In genomic region chr5:177495243-177496060, GRCh38 we compare ENCODE assay signal across 8 cellular contexts. TPM values are rescaled to one million over a fixed set of nuclear protein-coding genes. Genes with fewer than 3 reads are reported as not detected.
DNase-seq lines count a peak whose midpoint lies in the region; ATAC-seq and TF ChIP-seq lines count a peak whose summit lies in the region.

No MANE protein-coding gene starts in this region.

- H3K27ac Mint-ChIP-seq in stimulated activated memory B cell treated with anti-CD40 and anti-IgM and Interleukin-4, amounts not matched to agents 10 μg/mL and 1 μg/mL and 100 μg/mL, for 72 hours, result peak overlapping the region; percentile 80

- WGBS in adrenal gland, 4 donors, result 67 to 78% (median 71%) methylated on average over 1 to 14 of the region's 14 CpGs

- DNase-seq in AG04450 (ENCODE audit: low read depth, low spot score), result peak; percentile 85
- peak; percentile 87 for DNase-seq in HT1080 (ENCODE audit: low read depth)
- peak in 3 of 7 donors; percentile 45 to 77 (median 46) for DNase-seq in adrenal gland
- DNase-seq in HuH-7.5 (ENCODE audit: low spot score), result no peak
- no peak for DNase-seq in omental fat pad (ENCODE audit: low spot score)

- H3K4me3 ChIP-seq in AG04450 (ENCODE audit: low read depth, low read length) (peak overlapping the region; percentile 95), adrenal gland (peak overlapping the region in 1 of 4 donors; percentile 65), iPS-18c (ENCODE audit: insufficient read depth, low read depth, low read length) (peak overlapping the region; percentile 72)

- peaks cover 0 to 14% of the 10 kb centered on the region in 2 donors for H3K36me3 ChIP-seq in adrenal gland (replicated peaks in 1 of 2)

- ATAC-seq in stimulated activated memory B cell treated with anti-CD40 and anti-IgM and Interleukin-4, amounts not matched to agents 10 μg/mL and 1 μg/mL and 100 μg/mL, for 72 hours, result no peak
- ATAC-seq in omental fat pad (ENCODE audit: low FRiP score) (no peak), HG03521 (IDR thresholded peaks at IDR 0.05; ENCODE audit: unreplicated experiment) (no peak)

- H3K9me3 ChIP-seq in AG04450 (ENCODE audit: control insufficient read depth, insufficient read depth, low read length) (no peaks in the 10 kb centered on the region; the same call in 1 of the 2 replicates), adrenal gland (replicated peaks in 1 of 3) (no peaks in the 10 kb centered on the region), iPS-18c (ENCODE audit: control insufficient read depth, insufficient read depth, low read length) (no peaks in the 10 kb centered on the region)

- TF ChIP-seq CTCF in AG04450 (IDR thresholded peaks at IDR 0.05; ENCODE audit: low read depth, low read length) (no peak), adrenal gland (IDR thresholded peaks at IDR 0.05) (no peak), omental fat pad (IDR thresholded peaks at IDR 0.05) (no peak)

- peak overlapping the region; percentile 75 for H3K4me3 Mint-ChIP-seq in stimulated activated memory B cell treated with anti-CD40 and anti-IgM and Interleukin-4, amounts not matched to agents 10 μg/mL and 1 μg/mL and 100 μg/mL, for 72 hours

- H3K4me1 Mint-ChIP-seq in stimulated activated memory B cell treated with anti-CD40 and anti-IgM and Interleukin-4, amounts not matched to agents 10 μg/mL and 1 μg/mL and 100 μg/mL, for 72 hours, result peaks cover 75% of the 10 kb centered on the region

- H3K27ac ChIP-seq in AG04450 (ENCODE audit: low read depth, low read length) (peak overlapping the region; percentile 99), adrenal gland (peak overlapping the region in 3 of 5 donors; percentile 70 to 89 (median 71))

- POLR2A ChIA-PET in AG04450 (lab: Yijun Ruan, JAX), result interaction anchor here (0.5 to 12.1 kb wide), 16 partner anchors 8 to 356 kb away, joined by 3 to 230 read pairs (median 5); partner anchors contain the start of genes DBN1, DDX41, PRR7 and TMED9

- CTCF ChIA-PET in AG04450 (lab: Charles Lee), result interaction anchor here (0.9 to 2.4 kb wide), 5 partner anchors 32 to 91 kb away, joined by 3 to 13 read pairs (median 6); no protein-coding TSS in a partner anchor

- H3K4me1 ChIP-seq in adrenal gland (replicated peaks in 1 of 2), result peaks cover 29 to 36% of the 10 kb centered on the region in 2 donors

- H3K9me3 Mint-ChIP-seq in stimulated activated memory B cell treated with anti-CD40 and anti-IgM and Interleukin-4, amounts not matched to agents 10 μg/mL and 1 μg/mL and 100 μg/mL, for 72 hours, result no peaks in the 10 kb centered on the region

- peaks cover 21% of the 10 kb centered on the region for H3K36me3 Mint-ChIP-seq in stimulated activated memory B cell treated with anti-CD40 and anti-IgM and Interleukin-4, amounts not matched to agents 10 μg/mL and 1 μg/mL and 100 μg/mL, for 72 hours

- TF ChIP-seq POLR2A in adrenal gland (IDR thresholded peaks at IDR 0.05), result no peak

- intact Hi-C loops in adrenal gland (cut with DNase I), result no loop called here

- H3K27me3 ChIP-seq in AG04450 (ENCODE audit: control insufficient read depth, insufficient read depth, low read length) (no peaks in the 10 kb centered on the region), adrenal gland (no peaks in the 10 kb centered on the region)

- H3K27me3 Mint-ChIP-seq in stimulated activated memory B cell treated with anti-CD40 and anti-IgM and Interleukin-4, amounts not matched to agents 10 μg/mL and 1 μg/mL and 100 μg/mL, for 72 hours, result peaks cover 12% of the 10 kb centered on the region

RNA-seq across cellular contexts. Expression of gene PDLIM7, which starts 2.0 kb away (rescaled TPM):
- 195 and 268 TPM in 2 replicates for polyA plus RNA-seq in AG04450 (2011; rRNA removed)
- 134 and 147 TPM in 2 replicates for polyA minus RNA-seq in AG04450 (2011; rRNA and poly(A)+ RNA removed)
- 262 and 269 TPM in 2 replicates for total RNA-seq in HT1080 (2014; rRNA removed; shearing (Covaris generic))
- polyA plus RNA-seq in HT1080 (2015; cell fraction: cytosol; rRNA removed), result 222 and 301 TPM in 2 replicates
- polyA plus RNA-seq in HT1080 (2015; cell fraction: nucleus; rRNA removed), result 396 and 418 TPM in 2 replicates
- total RNA-seq in adrenal gland, result 10 to 100 TPM; 19.0 to 63.2 (median 38.9) TPM
- 100 to 1,000 TPM in 2 of 3 donors, 1 to 10 TPM in 1; 6.5 to 246 (median 131) TPM for polyA plus RNA-seq in adrenal gland
- total RNA-seq in omental fat pad, result 10 to 100 TPM; 20.0 to 63.2 (median 34.2) TPM

RNA-seq across cellular contexts. Expression of gene DOK3, which starts 14.2 kb away (rescaled TPM):
- 0.50 and 0.96 TPM in 2 replicates for polyA plus RNA-seq in AG04450 (2011; rRNA removed)
- polyA minus RNA-seq in AG04450 (2011; rRNA and poly(A)+ RNA removed), result 0.43 and 2.3 TPM in 2 replicates
- total RNA-seq in HT1080 (2014; rRNA removed; shearing (Covaris generic)), result 2.3 and 4.4 TPM in 2 replicates
- polyA plus RNA-seq in HT1080 (2015; cell fraction: cytosol; rRNA removed), result 0.53 and 0.71 TPM in 2 replicates
- polyA plus RNA-seq in HT1080 (2015; cell fraction: nucleus; rRNA removed), result 3.1 and 4.9 TPM in 2 replicates
- total RNA-seq in adrenal gland, result 10 to 100 TPM in 6 of 8 donors, 1 to 10 TPM in 2; 8.2 to 49.1 (median 13.5) TPM
- polyA plus RNA-seq in adrenal gland, result 10 to 100 TPM in 2 of 3 donors, 1 to 10 TPM in 1; 2.3 to 38.5 (median 10.7) TPM
- total RNA-seq in omental fat pad, result 10 to 100 TPM in 3 of 4 donors, 1 to 10 TPM in 1; 7.4 to 41.0 (median 16.3) TPM

RNA-seq across cellular contexts. Expression of gene DDX41, which starts 21.3 kb away (rescaled TPM):
- polyA plus RNA-seq in AG04450 (2011; rRNA removed) (71.8 and 96.0 TPM in 2 replicates), adrenal gland (100 to 1,000 TPM in 2 of 3 donors, 10 to 100 TPM in 1; 47.0 to 145 (median 124) TPM)
- polyA minus RNA-seq in AG04450 (2011; rRNA and poly(A)+ RNA removed), result 58.0 and 71.2 TPM in 2 replicates
- 131 and 135 TPM in 2 replicates for total RNA-seq in HT1080 (2014; rRNA removed; shearing (Covaris generic))
- polyA plus RNA-seq in HT1080 (2015; cell fraction: cytosol; rRNA removed), result 81.3 and 83.7 TPM in 2 replicates
- 126 and 133 TPM in 2 replicates for polyA plus RNA-seq in HT1080 (2015; cell fraction: nucleus; rRNA removed)
- total RNA-seq in adrenal gland (100 to 1,000 TPM in 5 of 8 donors, 10 to 100 TPM in 3; 71.4 to 180 (median 109) TPM), omental fat pad (10 to 100 TPM; 66.2 to 93.7 (median 73.6) TPM)

RNA-seq across cellular contexts. Expression of gene DBN1, which starts 22.0 kb away (rescaled TPM):
- 146 and 164 TPM in 2 replicates for polyA plus RNA-seq in AG04450 (2011; rRNA removed)
- polyA minus RNA-seq in AG04450 (2011; rRNA and poly(A)+ RNA removed), result 169 and 227 TPM in 2 replicates
- 108 and 118 TPM in 2 replicates for total RNA-seq in HT1080 (2014; rRNA removed; shearing (Covaris generic))
- polyA plus RNA-seq in HT1080 (2015; cell fraction: cytosol; rRNA removed), result 21.5 and 31.0 TPM in 2 replicates
- 478 and 488 TPM in 2 replicates for polyA plus RNA-seq in HT1080 (2015; cell fraction: nucleus; rRNA removed)
- total RNA-seq in adrenal gland, result 10 to 100 TPM; 11.5 to 17.5 (median 12.6) TPM
- polyA plus RNA-seq in adrenal gland, result 10 to 100 TPM in 2 of 3 donors, 1 to 10 TPM in 1; 5.1 to 47.1 (median 19.1) TPM
- 10 to 100 TPM; 33.5 to 78.5 (median 38.3) TPM for total RNA-seq in omental fat pad

RNA-seq across cellular contexts. Expression of gene PRR7, which starts 48.8 kb away (rescaled TPM):
- polyA plus RNA-seq in AG04450 (2011; rRNA removed) (1.0 and 1.6 TPM in 2 replicates), adrenal gland (1 to 10 TPM in 2 of 3 donors, not detected in 1; 5.4 to 9.8 TPM)
- 0.28 and 0.43 TPM in 2 replicates for polyA minus RNA-seq in AG04450 (2011; rRNA and poly(A)+ RNA removed)
- total RNA-seq in HT1080 (2014; rRNA removed; shearing (Covaris generic)), result 34.3 and 43.4 TPM in 2 replicates
- polyA plus RNA-seq in HT1080 (2015; cell fraction: cytosol; rRNA removed), result 60.4 and 69.9 TPM in 2 replicates
- 19.8 and 26.3 TPM in 2 replicates for polyA plus RNA-seq in HT1080 (2015; cell fraction: nucleus; rRNA removed)
- total RNA-seq in adrenal gland (10 to 100 TPM in 1 of 8 donors, 1 to 10 TPM in 7; 3.8 to 13.5 (median 6.9) TPM), omental fat pad (1 to 10 TPM in 3 of 4 donors, not detected in 1; 1.6 to 2.8 (median 2.1) TPM)

Comparison
In these comparisons a context has a peak if more than half of its experiments do, and no peak if none do; other contexts are left out.
1. DNase-seq: peak in AG04450 (single experiment) and HT1080 (single experiment); none in HuH-7.5 (single experiment) and omental fat pad (single experiment).